9 cellular contexts compared by ENCODE assay signal in the genomic region with DNA sequence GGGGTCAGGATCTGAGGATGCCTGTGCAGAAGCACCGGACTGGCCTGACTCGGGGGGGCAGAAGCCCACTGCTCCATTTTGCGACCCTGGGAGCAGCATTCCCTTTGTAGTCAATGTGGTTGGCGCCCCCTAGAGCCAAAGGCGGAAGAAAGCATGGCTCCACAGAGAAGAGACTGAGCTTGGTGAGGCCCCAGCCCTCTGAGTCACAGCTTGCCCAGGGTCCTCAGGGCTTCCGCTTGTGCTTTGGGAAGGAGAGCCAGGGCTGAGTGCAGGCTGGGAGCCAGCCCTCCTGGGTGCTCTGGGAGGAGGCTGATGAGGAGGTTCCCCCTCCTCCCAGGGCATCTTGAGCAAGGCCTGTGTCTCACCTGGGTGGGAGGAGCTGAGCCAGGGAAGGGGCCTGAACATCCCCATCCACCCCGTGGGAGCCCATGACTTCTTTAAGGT. TPM values are rescaled to one million over a fixed set of nuclear protein-coding genes. Genes with fewer than 3 reads are reported as not detected.
DNase-seq lines count a peak whose midpoint lies in the region; ATAC-seq and TF ChIP-seq lines count a peak whose summit lies in the region.
"Had no signal": no experiment of that assay in that cellular context is flagged by ENCODE, and none has a peak within 500 bp of the region (broad histone marks: within the 10 kb centered on the region; RNA-seq: fewer than 3 reads in every experiment).

No MANE protein-coding gene starts in this region.

- no peaks in the 10 kb centered on the region for H3K9me2 ChIP-seq in Karpas-422 (replicated peaks; ENCODE audit: insufficient read depth, low read length)

- H3K79me2 ChIP-seq in Karpas-422 (ENCODE audit: low read length) (no peaks in the 10 kb centered on the region), mammary epithelial cell (ENCODE audit: insufficient read depth, low read length) (no peaks in the 10 kb centered on the region)

- H4K20me1 ChIP-seq in Karpas-422 (ENCODE audit: insufficient read depth, low read depth, low read length), result no peaks in the 10 kb centered on the region
- H4K20me1 ChIP-seq in mammary epithelial cell (ENCODE audit: insufficient read depth, low read length), result no peaks in the 10 kb centered on the region

- ATAC-seq in left lobe of liver, result peak; percentile 69
- ATAC-seq in stimulated activated naive B cell treated with anti-CD40 and anti-IgM and Interleukin-4, amounts not matched to agents 10 μg/mL and 1 μg/mL and 100 μg/mL, for 72 hours (replicated peaks), result peak; percentile 53 to 57

- H3K4me1 Mint-ChIP-seq in T-helper 2 cell treated with Interferon-gamma antibody and Interleukin-4, amounts not matched to agents 5 μg/mL and 100 μg/mL, for 36 hours (ENCODE audit: low read depth), result peaks cover 55% of the 10 kb centered on the region
- H3K4me1 Mint-ChIP-seq in stimulated activated naive B cell treated with anti-CD40 and anti-IgM and Interleukin-4, amounts not matched to agents 10 μg/mL and 1 μg/mL and 100 μg/mL, for 72 hours, result peaks cover 4 to 7% of the 10 kb centered on the region in 2 donors

- H3K4me3 Mint-ChIP-seq in T-helper 2 cell treated with Interferon-gamma antibody and Interleukin-4, amounts not matched to agents 5 μg/mL and 100 μg/mL, for 36 hours, result no peak overlapping the region
- H3K4me3 Mint-ChIP-seq in stimulated activated naive B cell treated with anti-CD40 and anti-IgM and Interleukin-4, amounts not matched to agents 10 μg/mL and 1 μg/mL and 100 μg/mL, for 72 hours, result no peak overlapping the region
- H3K4me3 Mint-ChIP-seq: memory B cell had no signal

- no peaks in the 10 kb centered on the region for H3K36me3 ChIP-seq in Karpas-422 (ENCODE audit: insufficient read depth, low read length)
- H3K36me3 ChIP-seq in mammary epithelial cell (ENCODE audit: insufficient read depth, low read length), result no peaks in the 10 kb centered on the region

- intact Hi-C loops in mammary epithelial cell (cut with micrococcal nuclease), result no loop called here

- H3K9ac ChIP-seq in Karpas-422 (ENCODE audit: low read length) (no peak overlapping the region), mammary epithelial cell (ENCODE audit: insufficient read depth, low read length) (no peak overlapping the region)

- TF ChIP-seq CTCF in mammary epithelial cell (conservative IDR thresholded peaks at IDR 0.05 in 1 of 2, IDR thresholded peaks at IDR 0.05 in 1 of 2; ENCODE audit: extremely low read depth in 1 of 2, insufficient read depth in 1 of 2, low read depth in 1 of 2, low read length in 2 of 2), result peak; percentile 81 to 89

- no peaks in the 10 kb centered on the region for H3K27me3 ChIP-seq in Karpas-422 (ENCODE audit: low read length)
- H3K27me3 ChIP-seq in mammary epithelial cell (ENCODE audit: insufficient read depth, low read length), result no peaks in the 10 kb centered on the region

- H3K4me2 ChIP-seq in Karpas-422 (ENCODE audit: low read depth, low read length, poor library complexity, severe bottlenecking) (no peak overlapping the region), mammary epithelial cell (ENCODE audit: insufficient read depth, low read depth, low read length) (peak overlapping the region; percentile 52)

- H2AFZ ChIP-seq in Karpas-422 (ENCODE audit: low read length) (no peak overlapping the region; the same call in 1 of the 2 replicates), mammary epithelial cell (ENCODE audit: low read depth, low read length) (peak overlapping the region; percentile 75)

- H3K4me3 ChIP-seq in Karpas-422 (ENCODE audit: low read length) (no peak overlapping the region), mammary epithelial cell (replicated peaks in 1 of 3; ENCODE audit: insufficient read depth in 1 of 3, low read depth in 2 of 3, low read length in 3 of 3) (no peak overlapping the region)

- dilution Hi-C loops in mammary epithelial cell (cut with HindIII; ENCODE audit: low sequenced_read_pairs), result no loop called here

- H3K27ac ChIP-seq in Karpas-422 (ENCODE audit: low read length) (no peak overlapping the region), mammary epithelial cell (ENCODE audit: insufficient read depth, low read depth, low read length) (peak overlapping the region; percentile 5)

- in situ Hi-C loops in mammary epithelial cell (cut with MboI; ENCODE audit: low sequenced_read_pairs in 2 of 2), result loop anchor here (25.0 kb wide), 2 partner anchors 166 to 216 kb away; partner anchors contain the start of genes NFX1 (in 1 of the 2) and SPINK4 (in 1 of the 2)

- peak overlapping the region; percentile 64 for H3K27ac Mint-ChIP-seq in T-helper 2 cell treated with Interferon-gamma antibody and Interleukin-4, amounts not matched to agents 5 μg/mL and 100 μg/mL, for 36 hours
- no peak overlapping the region for H3K27ac Mint-ChIP-seq in stimulated activated naive B cell treated with anti-CD40 and anti-IgM and Interleukin-4, amounts not matched to agents 10 μg/mL and 1 μg/mL and 100 μg/mL, for 72 hours
- H3K27ac Mint-ChIP-seq: memory B cell had no signal

- WGBS in mammary epithelial cell (ENCODE audit: low coverage, missing lambda C conversion rate), result 2% methylated on average over 7 of the region's 7 CpGs

- no TSS peak for BruUV-seq in mammary epithelial cell (replicated peaks; lab: Mats Ljungman, UMichigan)

- H3K4me1 ChIP-seq in Karpas-422 (ENCODE audit: low read length) (no peaks in the 10 kb centered on the region), mammary epithelial cell (ENCODE audit: insufficient read depth, low read length) (peaks cover 28% of the 10 kb centered on the region)

- H3K36me3 Mint-ChIP-seq in T-helper 2 cell treated with Interferon-gamma antibody and Interleukin-4, amounts not matched to agents 5 μg/mL and 100 μg/mL, for 36 hours (ENCODE audit: low read depth), result no peaks in the 10 kb centered on the region
- H3K36me3 Mint-ChIP-seq in stimulated activated naive B cell treated with anti-CD40 and anti-IgM and Interleukin-4, amounts not matched to agents 10 μg/mL and 1 μg/mL and 100 μg/mL, for 72 hours, result no peaks in the 10 kb centered on the region
- H3K36me3 Mint-ChIP-seq: memory B cell had no signal

- CTCF ChIA-PET in mammary epithelial cell (lab: Charles Lee; ENCODE audit: low non-redundant PET), result interaction anchor here (0.5 to 1.5 kb wide), 24 partner anchors 10 to 347 kb away, joined by 3 to 14 read pairs (median 4); partner anchors contain the start of genes NFX1 and NOL6

- H3K9me3 Mint-ChIP-seq in T-helper 2 cell treated with Interferon-gamma antibody and Interleukin-4, amounts not matched to agents 5 μg/mL and 100 μg/mL, for 36 hours, result no peaks in the 10 kb centered on the region
- no peaks in the 10 kb centered on the region for H3K9me3 Mint-ChIP-seq in stimulated activated naive B cell treated with anti-CD40 and anti-IgM and Interleukin-4, amounts not matched to agents 10 μg/mL and 1 μg/mL and 100 μg/mL, for 72 hours
- H3K9me3 Mint-ChIP-seq: memory B cell had no signal

- peak; percentile 38 for DNase-seq in NK-92 treated with Interleukin-12 subunit alpha and Interleukin-12 subunit beta, amount 100 ng/mL, for 24 hours (lab: John Stamatoyannopoulos, UW)
- DNase-seq in NK-92 (lab: John Stamatoyannopoulos, UW; ENCODE audit: unreplicated experiment) (no peak), Karpas-422 (peak; percentile 81), mammary epithelial cell (peak; percentile 85), left lobe of liver (ENCODE audit: low spot score) (peak; percentile 59), DMS153 (lab: John Stamatoyannopoulos, UW) (no peak)
- DNase-seq in T-helper 2 cell treated with Interferon-gamma antibody and Interleukin-4, amounts not matched to agents 5 μg/mL and 100 μg/mL, for 36 hours (ENCODE audit: low spot score), result peak; percentile 37
- DNase-seq in stimulated activated naive B cell treated with anti-CD40 and anti-IgM and Interleukin-4, amounts not matched to agents 10 μg/mL and 1 μg/mL and 100 μg/mL, for 72 hours, result no peak

- no peaks in the 10 kb centered on the region for H3K9me3 ChIP-seq in Karpas-422 (ENCODE audit: low read length)
- no peaks in the 10 kb centered on the region for H3K9me3 ChIP-seq in mammary epithelial cell (replicated peaks; ENCODE audit: insufficient read depth, low read length)

- peaks cover 2% of the 10 kb centered on the region for H3K27me3 Mint-ChIP-seq in T-helper 2 cell treated with Interferon-gamma antibody and Interleukin-4, amounts not matched to agents 5 μg/mL and 100 μg/mL, for 36 hours (ENCODE audit: low read depth)
- peaks cover 8% of the 10 kb centered on the region in 2 donors for H3K27me3 Mint-ChIP-seq in stimulated activated naive B cell treated with anti-CD40 and anti-IgM and Interleukin-4, amounts not matched to agents 10 μg/mL and 1 μg/mL and 100 μg/mL, for 72 hours

RNA-seq across cellular contexts. Expression of gene AQP3, which starts 5.5 kb away (rescaled TPM):
- total RNA-seq in Karpas-422 (2014; rRNA removed; shearing (Covaris generic); ENCODE audit: low replicate concordance), result not detected in 2 replicates
- total RNA-seq in mammary epithelial cell, result 10 to 100 TPM; 11.0 to 20.0 TPM
- 38.7 TPM for polyA plus RNA-seq in mammary epithelial cell
- polyA minus RNA-seq in mammary epithelial cell, result 50.9 TPM
- 89.5 TPM for total RNA-seq in left lobe of liver

RNA-seq across cellular contexts. Expression of gene NOL6, which starts 20.9 kb away (rescaled TPM):
- 18.6 and 19.7 TPM in 2 replicates for total RNA-seq in Karpas-422 (2014; rRNA removed; shearing (Covaris generic); ENCODE audit: low replicate concordance)
- total RNA-seq in mammary epithelial cell (10 to 100 TPM; 34.2 to 59.0 TPM), left lobe of liver (15.3 TPM)
- polyA plus RNA-seq in mammary epithelial cell, result 51.8 TPM
- polyA minus RNA-seq in mammary epithelial cell, result 107 TPM

RNA-seq across cellular contexts. Expression of gene AQP7, which starts 50.5 kb away (rescaled TPM):
- total RNA-seq in Karpas-422 (2014; rRNA removed; shearing (Covaris generic); ENCODE audit: low replicate concordance), result not detected in 2 replicates
- total RNA-seq in mammary epithelial cell (under 1 TPM in 1 of 2 donors, not detected in 1; 0.56 TPM), left lobe of liver (30.7 TPM)
- polyA plus RNA-seq in mammary epithelial cell, result not detected
- not detected for polyA minus RNA-seq in mammary epithelial cell

Comparison
In these comparisons a context has a peak if more than half of its experiments do, and no peak if none do; other contexts are left out.
1. DNase-seq: peak in NK-92 treated with Interleukin-12 subunit alpha and Interleukin-12 subunit beta, amount 100 ng/mL, for 24 hours (single experiment), Karpas-422 (single experiment), T-helper 2 cell treated with Interferon-gamma antibody and Interleukin-4, amounts not matched to agents 5 μg/mL and 100 μg/mL, for 36 hours (single experiment), mammary epithelial cell (single experiment) and left lobe of liver (single experiment); none in NK-92 (single experiment), stimulated activated naive B cell treated with anti-CD40 and anti-IgM and Interleukin-4, amounts not matched to agents 10 μg/mL and 1 μg/mL and 100 μg/mL, for 72 hours (single experiment) and DMS153 (single experiment).
2. RNA of gene AQP3, which starts 5.5 kb away (total RNA-seq): 89.5 TPM in left lobe of liver (single experiment) and 11.0 to 20.0 TPM in mammary epithelial cell; not detected in Karpas-422; every median in the first group is over 10 times any median in the second.
3. RNA of gene AQP7, which starts 50.5 kb away (total RNA-seq): 30.7 TPM in left lobe of liver (single experiment); 0.56 TPM in mammary epithelial cell and not detected in Karpas-422; every median in the first group is over 10 times any median in the second.